9 cellular contexts compared by ENCODE assay signal in the genomic region with DNA sequence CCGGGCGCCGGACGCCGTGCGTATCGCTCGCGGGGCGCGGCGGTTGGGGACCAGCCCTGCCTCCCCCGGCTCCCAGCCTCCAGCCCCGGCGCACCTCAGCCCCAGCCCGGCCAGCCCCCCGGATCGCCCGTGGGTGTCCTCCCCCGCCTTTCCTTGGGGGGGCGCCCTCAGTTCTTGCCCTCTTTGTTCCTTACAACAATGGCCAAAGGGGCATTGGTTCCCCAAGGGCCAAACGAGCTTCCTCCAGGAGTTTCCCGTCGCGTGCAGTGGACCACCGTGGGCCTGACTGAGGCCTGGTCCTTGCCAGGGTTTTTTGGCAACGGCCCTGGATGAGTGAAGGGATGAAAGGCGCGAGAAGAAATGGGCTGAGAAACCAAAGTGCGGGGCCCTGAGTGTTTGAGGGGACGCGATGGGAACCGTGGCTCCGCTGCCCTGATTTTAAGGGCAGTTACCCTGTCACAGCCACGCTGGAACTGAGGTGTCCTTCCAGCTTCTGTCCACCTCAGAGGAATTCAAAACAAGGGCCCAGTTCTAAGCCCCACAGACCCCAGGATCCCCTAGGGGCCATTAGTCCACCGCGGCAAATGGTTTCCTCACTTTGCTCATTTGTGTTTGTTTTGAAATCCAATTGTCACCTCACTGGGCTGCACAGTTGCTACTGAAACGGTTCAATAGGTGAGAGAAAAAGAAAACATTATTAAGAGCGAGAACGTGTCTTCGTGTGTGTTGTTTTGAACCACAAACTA. TPM values are rescaled to one million over a fixed set of nuclear protein-coding genes. Genes with fewer than 3 reads are reported as not detected.
A peak's percentile ranks its signal among the peaks of the same experiment; 100 is the strongest.
DNase-seq lines count a peak whose midpoint lies in the region; ATAC-seq and TF ChIP-seq lines count a peak whose summit lies in the region.
"Had no signal": no experiment of that assay in that cellular context is flagged by ENCODE, and none has a peak within 500 bp of the region (broad histone marks: within the 10 kb centered on the region; RNA-seq: fewer than 3 reads in every experiment).

No MANE protein-coding gene starts in this region.

- H3K9me3 Mint-ChIP-seq in neural progenitor cell, result no peaks in the 10 kb centered on the region
- H3K9me3 Mint-ChIP-seq: activated B cell treated with CpG ODN at 0.5 μM for 24 hours had no signal

- peak overlapping the region; percentile 90 for H3K27ac Mint-ChIP-seq in neural progenitor cell
- H3K27ac Mint-ChIP-seq: activated B cell treated with CpG ODN at 0.5 μM for 24 hours had no signal

- peaks cover 31% of the 10 kb centered on the region for H3K4me1 Mint-ChIP-seq in neural progenitor cell

- H3K9me3 ChIP-seq in SK-N-MC (ENCODE audit: low read depth, low read length) (no peaks in the 10 kb centered on the region), neural progenitor cell (ENCODE audit: low read depth) (no peaks in the 10 kb centered on the region)

- no peak for ATAC-seq in HG03159 (IDR thresholded peaks at IDR 0.05; ENCODE audit: unreplicated experiment)

- H2AFZ ChIP-seq in neural progenitor cell (replicated peaks), result no peak overlapping the region

- peak overlapping the region; percentile 81 for H3K4me2 ChIP-seq in neural progenitor cell

- H3K27me3 Mint-ChIP-seq in neural progenitor cell (ENCODE audit: insufficient read depth, low read depth), result peaks cover 4% of the 10 kb centered on the region

- peaks cover 47% of the 10 kb centered on the region for H4K20me1 ChIP-seq in neural progenitor cell (ENCODE audit: low read depth)

- H3K9ac ChIP-seq in SK-N-MC (ENCODE audit: insufficient read length), result peak overlapping the region; percentile 98
- H3K9ac ChIP-seq in neural progenitor cell, result peak overlapping the region; percentile 21

- peaks cover 13% of the 10 kb centered on the region for H3F3A ChIP-seq in neural progenitor cell (ENCODE audit: low read depth)

- DNase-seq in DMS 273 (lab: John Stamatoyannopoulos, UW; ENCODE audit: unreplicated experiment) (peak; percentile 61), DMS 273 treated with DMSO at 0.1 percent for 48 hours (lab: John Stamatoyannopoulos, UW) (no peak), SK-N-MC (ENCODE audit: low read depth, low spot score) (no peak), epithelial cell of proximal tubule (ENCODE audit: low read depth) (no peak), neural progenitor cell (ENCODE audit: low spot score) (peak; percentile 44), COLO668 (lab: John Stamatoyannopoulos, UW; ENCODE audit: unreplicated experiment) (no peak), NCI-H1105 (lab: John Stamatoyannopoulos, UW) (no peak)
- DNase-seq: activated B cell treated with CpG ODN at 0.5 μM for 24 hours had no signal

- peak overlapping the region; percentile 99 for H3K4me3 Mint-ChIP-seq in neural progenitor cell
- H3K4me3 Mint-ChIP-seq: activated B cell treated with CpG ODN at 0.5 μM for 24 hours had no signal

- H3K36me3 Mint-ChIP-seq in neural progenitor cell, result peaks cover 17% of the 10 kb centered on the region

- H3K79me2 ChIP-seq in neural progenitor cell (ENCODE audit: low read depth), result peaks cover 63% of the 10 kb centered on the region

- H3K27ac ChIP-seq in SK-N-MC (peak overlapping the region; percentile 86), neural progenitor cell (no peak overlapping the region)

- H3K4me1 ChIP-seq in neural progenitor cell, result peaks cover 26% of the 10 kb centered on the region

- H3K4me3 ChIP-seq in SK-N-MC (peak overlapping the region; percentile 85), epithelial cell of proximal tubule (ENCODE audit: low read depth, low read length) (peak overlapping the region; percentile 81), neural progenitor cell (peak overlapping the region; percentile 97)

- H3K36me3 ChIP-seq in SK-N-MC (ENCODE audit: insufficient read depth, low read length) (no peaks in the 10 kb centered on the region), neural progenitor cell (no peaks in the 10 kb centered on the region)

- peaks cover 59% of the 10 kb centered on the region for H3K27me3 ChIP-seq in neural progenitor cell

- TF ChIP-seq CTCF in epithelial cell of proximal tubule (conservative IDR thresholded peaks at IDR 0.05; ENCODE audit: low read depth, low read length) (peak; percentile 40), neural progenitor cell (IDR thresholded peaks at IDR 0.05) (peak; percentile 54)

RNA-seq across cellular contexts. Expression of a gene that starts 1.4 kb away (rescaled TPM):
- total RNA-seq in epithelial cell of proximal tubule (53.2 and 62.8 TPM in 2 replicates), neural progenitor cell (ENCODE audit: low replicate concordance) (159 and 183 TPM in 2 replicates)
- total RNA-seq: activated B cell treated with CpG ODN at 0.5 μM for 24 hours had no signal

Comparison
In these comparisons a context has a peak if more than half of its experiments do, and no peak if none do; other contexts are left out.
1. DNase-seq: peak in DMS 273 (single experiment) and neural progenitor cell (single experiment); none in DMS 273 treated with DMSO at 0.1 percent for 48 hours (single experiment), SK-N-MC (single experiment), epithelial cell of proximal tubule (single experiment), COLO668 (single experiment) and NCI-H1105 (single experiment).
2. Peak in every context shown above with its lines, with median percentiles within 50 percentile points of each other: H3K4me3 ChIP-seq.